ENCODE assay signal across 8 cellular contexts in the genomic region with DNA sequence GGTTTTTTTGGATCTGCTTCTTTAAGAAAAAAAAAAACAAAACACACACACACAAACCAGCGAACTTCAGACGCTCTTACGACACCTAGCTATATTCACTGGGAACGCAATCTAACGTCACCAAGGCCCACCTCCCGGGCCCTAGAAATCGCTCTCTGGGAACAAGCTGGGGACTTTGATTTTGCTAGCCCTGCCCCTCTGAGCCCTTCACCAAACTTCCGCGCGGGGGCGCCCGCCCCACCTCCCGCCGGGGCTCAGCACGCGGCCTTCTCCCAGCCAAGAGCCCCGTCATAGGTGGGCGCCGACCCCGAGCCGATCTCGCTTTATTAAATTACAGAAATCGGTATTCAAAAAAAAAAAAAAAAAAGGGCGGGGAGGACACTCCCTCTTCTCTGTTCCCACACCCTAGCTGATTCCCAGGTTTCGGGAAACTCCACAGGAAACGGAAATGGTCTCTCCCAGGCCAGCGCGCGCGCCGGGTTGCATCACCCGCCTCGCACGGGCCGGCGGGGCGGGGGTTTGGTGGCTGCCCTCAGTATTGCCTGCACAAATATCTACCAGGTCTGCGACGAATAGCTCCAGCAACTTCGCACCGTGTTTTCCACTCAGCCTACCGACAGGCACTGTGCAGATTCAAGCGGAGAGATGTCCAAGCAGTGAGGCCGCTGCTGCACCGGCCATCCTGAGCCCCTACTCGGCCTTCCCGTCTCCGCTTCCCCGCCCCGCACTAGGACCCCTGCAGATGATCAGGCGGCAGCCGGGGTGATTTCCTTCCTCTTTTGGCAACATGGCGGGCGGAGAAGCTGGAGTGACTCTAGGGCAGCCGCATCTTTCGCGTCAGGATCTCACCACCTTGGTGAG. TPM values are rescaled to one million over a fixed set of nuclear protein-coding genes. Genes with fewer than 3 reads are reported as not detected.
DNase-seq lines count a peak whose midpoint lies in the region; ATAC-seq, FAIRE-seq and TF ChIP-seq lines count a peak whose summit lies in the region.

Gene EIF2S3 (plus strand): TSS at position 775 of the 861 bp plus-strand sequence. CDS start 13 bp downstream, at position 788.

- H3K4me3 ChIP-seq in kidney (ENCODE audit: low read length in 2 of 2) = peak within 1 kb of the TSS in 1 of 2 donors; percentile 65

- H3K9ac ChIP-seq in kidney (ENCODE audit: low read length in 2 of 2) = peak within 1 kb of the TSS; percentile 61 to 67

- peak; percentile 63 for FAIRE-seq in kidney (lab: Jason Lieb, UNC)

- TF ChIP-seq CTCF in kidney (IDR thresholded peaks at IDR 0.05; ENCODE audit: borderline replicate concordance, extremely low read depth, insufficient read depth) = peak; percentile 38

- peak; percentile 92 for TF ChIP-seq POLR2A in GM19193 (IDR thresholded peaks at IDR 0.05; ENCODE audit: extremely low read depth, insufficient read depth, insufficient read length)

- H3K27ac ChIP-seq in kidney (ENCODE audit: low read depth in 2 of 2, low read length in 2 of 2) = peak within 1 kb of the TSS; percentile 92 to 96

- peaks cover 0 to 10% of the 10 kb centered on the region in 2 donors for H3K36me3 ChIP-seq in kidney (ENCODE audit: control insufficient read depth in 1 of 2, insufficient read depth in 2 of 2, low read length in 2 of 2)

- H3K4me1 ChIP-seq in kidney (ENCODE audit: control insufficient read depth in 1 of 2, insufficient read depth in 1 of 2, low read depth in 1 of 2, low read length in 2 of 2) = peaks cover 0 to 6% of the 10 kb centered on the region in 2 donors

- DNase-seq in AML-193 (lab: John Stamatoyannopoulos, UW) (peak; percentile 80 to 84), NCI-H510A (lab: John Stamatoyannopoulos, UW) (peak; percentile 79), cerebellum (ENCODE audit: low spot score) (peak; percentile 88), kidney (peak; percentile 95)
- peak; percentile 85 for DNase-seq in activated CD4-positive, CD25-positive, alpha-beta regulatory T cell treated with anti-CD3 and anti-CD28 coated beads, Interleukin-2, amount 50 U/mL, for 72 hours
- DNase-seq in stimulated activated CD4-positive, alpha-beta T cell treated with anti-CD3 and anti-CD28 coated beads, Interleukin-15, amount 100 ng/mL, for 24 hours = peak; percentile 86

- H3K9me3 ChIP-seq in kidney (ENCODE audit: control insufficient read depth in 1 of 2, low read length in 2 of 2) = no peaks in the 10 kb centered on the region

- peak; percentile 89 for ATAC-seq in HG03432 (IDR thresholded peaks at IDR 0.05; ENCODE audit: unreplicated experiment)

- intact Hi-C loops in kidney (cut with DNase I) = no loop called here

RNA-seq across cellular contexts. Expression of gene EIF2S3, which starts in this region (rescaled TPM):
- total RNA-seq in cerebellum = 122 TPM
- 173 TPM for total RNA-seq in kidney
- polyA plus RNA-seq in kidney (ENCODE audit: insufficient read depth, low read depth, low replicate concordance) = 54.3 TPM
